Comparison of ENCODE assay signal across 9 cellular contexts in the genomic region with DNA sequence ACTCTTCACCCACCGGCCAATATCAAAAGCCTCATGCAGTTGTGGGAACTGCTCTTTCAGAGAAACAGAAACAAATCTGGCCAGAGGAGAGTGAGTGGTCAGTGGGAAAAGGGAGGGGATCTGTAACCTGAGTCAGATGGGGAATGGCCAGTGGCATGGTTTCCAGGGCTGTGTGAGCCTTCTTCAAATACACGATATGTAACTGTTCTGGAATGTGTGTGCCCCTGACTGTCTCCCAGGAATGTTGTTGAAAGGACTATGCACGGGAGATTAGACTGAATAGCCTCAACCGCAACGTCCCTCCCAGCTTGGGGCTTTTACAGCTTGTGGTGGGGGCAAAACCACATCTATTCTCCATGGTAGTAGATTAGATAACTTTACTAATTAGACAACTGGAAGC.
DNase-seq lines count a peak whose midpoint lies in the region; ATAC-seq and TF ChIP-seq lines count a peak whose summit lies in the region.
"Had no signal": no experiment of that assay in that cellular context is flagged by ENCODE, and none has a peak within 500 bp of the region (broad histone marks: within the 10 kb centered on the region; RNA-seq: fewer than 3 reads in every experiment).

No MANE protein-coding gene starts in this region.

- H2BK5ac ChIP-seq in neuronal stem cell (ENCODE audit: low read length) = no peak overlapping the region

- CTCF ChIA-PET in PC-3 (lab: Charles Lee) = interaction anchor here (0.6 to 4.2 kb wide), 14 partner anchors 9 to 271 kb away, joined by 3 to 36 read pairs (median 4); no protein-coding TSS in a partner anchor

- no peaks in the 10 kb centered on the region for H3K36me3 Mint-ChIP-seq in effector memory CD8-positive, alpha-beta T cell (ENCODE audit: insufficient read depth)

- H2AK5ac ChIP-seq in neuronal stem cell (ENCODE audit: low read depth, low read length) = no peak overlapping the region

- no peak overlapping the region for H2BK120ac ChIP-seq in neuronal stem cell (ENCODE audit: low read depth, low read length)

- WGBS in neuronal stem cell (ENCODE audit: extremely low coverage in 2 of 2, insufficient read length in 2 of 2, insufficient replicate concordance in 1 of 2), 2 donors = no CpG with 5 or more reads among the region's 5 CpGs

- TF ChIP-seq CTCF in PC-3 (conservative IDR thresholded peaks at IDR 0.05; ENCODE audit: low read depth, low read length) = no peak

- H3K4ac ChIP-seq in neuronal stem cell (ENCODE audit: low read length) = no peak overlapping the region

- no peak overlapping the region for H4K91ac ChIP-seq in neuronal stem cell (ENCODE audit: low read depth, low read length, poor library complexity)

- H3K18ac ChIP-seq in neuronal stem cell (ENCODE audit: low read length) = no peak overlapping the region

- H3F3A ChIP-seq in PC-3 (ENCODE audit: low read length, unreplicated experiment) = peaks cover 10% of the 10 kb centered on the region

- BruUV-seq in PC-3 (replicated peaks; lab: Mats Ljungman, UMichigan) = no TSS peak

- 0 out of 2 replicates have a peak overlapping the region, but pooled peaks have one; percentile 1 for H2AFZ ChIP-seq in PC-3 (ENCODE audit: low read length)
- peak overlapping the region; percentile 53 for H2AFZ ChIP-seq in neuronal stem cell (ENCODE audit: low read length)

- H3K4me2 ChIP-seq in PC-3 (ENCODE audit: low read length) = peak overlapping the region; percentile 69
- H3K4me2 ChIP-seq in neuronal stem cell (ENCODE audit: insufficient read depth, low read length, poor library complexity, severe bottlenecking) = no peak overlapping the region

- POLR2A ChIA-PET in PC-3 (lab: Charles Lee; ENCODE audit: unreplicated experiment) = interaction anchor here (0.5 to 0.7 kb wide), 3 partner anchors 32 to 267 kb away, joined by 3 to 7 read pairs (median 3); a partner anchor contains a TSS

- intact Hi-C loops in PC-3 (cut with micrococcal nuclease) = loop anchor here (1.0 to 5.0 kb wide), 14 partner anchors 9 to 560 kb away; a partner anchor contains a TSS

- no peak overlapping the region for H3K4me3 Mint-ChIP-seq in effector memory CD8-positive, alpha-beta T cell

- no peaks in the 10 kb centered on the region for H3K9me2 ChIP-seq in PC-3 (replicated peaks; ENCODE audit: low read length)

- DNase-seq in Caki2 (ENCODE audit: low read depth) (peak; percentile 97), PC-3 (peak; percentile 100), fibroblast of gingiva (ENCODE audit: low read depth) (peak; percentile 88), neuronal stem cell (ENCODE audit: low spot score) (peak; percentile 60), NCI-H2196 (lab: John Stamatoyannopoulos, UW; ENCODE audit: unreplicated experiment) (no peak)
- no peak for DNase-seq in effector memory CD8-positive, alpha-beta T cell
- DNase-seq: KG1 had no signal

- no peaks in the 10 kb centered on the region for H3K27me3 ChIP-seq in PC-3 (ENCODE audit: low read length)
- no peaks in the 10 kb centered on the region for H3K27me3 ChIP-seq in neuronal stem cell (ENCODE audit: control insufficient read depth in 3 of 3, insufficient read depth in 3 of 3, low read depth in 1 of 3, low read length in 3 of 3)

- H3K4me1 ChIP-seq in PC-3 (ENCODE audit: insufficient read depth, low read length) = peaks cover 89% of the 10 kb centered on the region
- H3K4me1 ChIP-seq in neuronal stem cell (ENCODE audit: control insufficient read depth in 2 of 2, insufficient read depth in 1 of 2, low read depth in 1 of 2, low read length in 2 of 2) = peaks cover 6 to 8% of the 10 kb centered on the region in 2 donors

- ATAC-seq in PC-3 (peak; percentile 84), GM21529 (IDR thresholded peaks at IDR 0.05; ENCODE audit: unreplicated experiment) (no peak), GM19467 (IDR thresholded peaks at IDR 0.05; ENCODE audit: unreplicated experiment) (no peak)
- ATAC-seq in effector memory CD8-positive, alpha-beta T cell (replicated peaks) = no peak

- in situ Hi-C loops in Caki2 (cut with HindIII; ENCODE audit: low pct_unique_long_range_greater_than_20kb, low sequenced_read_pairs) = loop anchor here (10.0 kb wide), 1 partner anchor 87 kb away; no protein-coding TSS in a partner anchor

- no peak overlapping the region for H2BK12ac ChIP-seq in neuronal stem cell (ENCODE audit: low read length)

- peaks cover 22 to 38% of the 10 kb centered on the region in 2 donors for H3K27me3 Mint-ChIP-seq in effector memory CD8-positive, alpha-beta T cell

- H4K20me1 ChIP-seq in PC-3 (ENCODE audit: low read length) = no peaks in the 10 kb centered on the region

- H3K14ac ChIP-seq in neuronal stem cell (ENCODE audit: low read length) = no peak overlapping the region

- H3K36me3 ChIP-seq in PC-3 (ENCODE audit: low read depth, low read length) (peaks cover 9% of the 10 kb centered on the region; the same call in 1 of the 2 replicates), neuronal stem cell (replicated peaks in 1 of 2; ENCODE audit: control insufficient read depth in 2 of 2, insufficient read depth in 2 of 2, low read length in 2 of 2) (no peaks in the 10 kb centered on the region)

- H3K79me2 ChIP-seq in PC-3 (ENCODE audit: low read length) = no peaks in the 10 kb centered on the region

- H3K27ac ChIP-seq in PC-3 (ENCODE audit: low read length) = peak overlapping the region; percentile 79
- peak overlapping the region; percentile 52 for H3K27ac ChIP-seq in neuronal stem cell (replicated peaks; ENCODE audit: low read length)

- H3K9me3 ChIP-seq in PC-3 (ENCODE audit: low read length) = no peaks in the 10 kb centered on the region
- H3K9me3 ChIP-seq in neuronal stem cell (replicated peaks in 1 of 2; ENCODE audit: control insufficient read depth in 2 of 2, insufficient read depth in 1 of 2, low read depth in 1 of 2, low read length in 2 of 2) = no peaks in the 10 kb centered on the region

- H3K9ac ChIP-seq in PC-3 (ENCODE audit: low read length) (peak overlapping the region; percentile 49), neuronal stem cell (ENCODE audit: low read depth, low read length, poor library complexity) (no peak overlapping the region)

- no peak overlapping the region for H3K27ac Mint-ChIP-seq in effector memory CD8-positive, alpha-beta T cell

- H4K8ac ChIP-seq in neuronal stem cell (ENCODE audit: low read depth, low read length) = no peak overlapping the region

- no peak overlapping the region for H2BK15ac ChIP-seq in neuronal stem cell (ENCODE audit: low read length)

- no peak overlapping the region for H3K23ac ChIP-seq in neuronal stem cell (ENCODE audit: low read depth, low read length, poor library complexity)

- H3K9me3 Mint-ChIP-seq in effector memory CD8-positive, alpha-beta T cell = no peaks in the 10 kb centered on the region

- H3K79me1 ChIP-seq in neuronal stem cell (ENCODE audit: low read depth, low read length) = no peaks in the 10 kb centered on the region

- peaks cover 0 to 6% of the 10 kb centered on the region in 2 donors for H3K4me1 Mint-ChIP-seq in effector memory CD8-positive, alpha-beta T cell (ENCODE audit: low read depth in 2 of 2)

- H3K4me3 ChIP-seq in PC-3 (ENCODE audit: low read length) (peak overlapping the region; percentile 25), neuronal stem cell (ENCODE audit: low read length in 2 of 2) (no peak overlapping the region)

Comparison
In these comparisons a context has a peak if more than half of its experiments do, and no peak if none do; other contexts are left out.
1. DNase-seq: peak in Caki2 (single experiment), PC-3 (single experiment), fibroblast of gingiva (single experiment) and neuronal stem cell (single experiment); none in NCI-H2196 (single experiment) and effector memory CD8-positive, alpha-beta T cell (0 of 3).